27 cellular contexts compared by ENCODE assay signal in genomic region chr21:46597896-46598343, GRCh38. TPM values are rescaled to one million over a fixed set of nuclear protein-coding genes. Genes with fewer than 3 reads are reported as not detected.
A peak's percentile ranks its signal among the peaks of the same experiment; 100 is the strongest.
DNase-seq lines count a peak whose midpoint lies in the region; ATAC-seq, FAIRE-seq and TF ChIP-seq lines count a peak whose summit lies in the region.
"Had no signal": no experiment of that assay in that cellular context is flagged by ENCODE, and none has a peak within 500 bp of the region (broad histone marks: within the 10 kb centered on the region; RNA-seq: fewer than 3 reads in every experiment).

No MANE protein-coding gene starts in this region.

- H3K27ac ChIP-seq in endodermal cell (ENCODE audit: low read depth, low read length) (peak overlapping the region; percentile 55), spleen (no peak overlapping the region), WERI-Rb-1 (no peak overlapping the region)
- H3K27ac ChIP-seq: BLaER1, PC-9, SK-N-MC had no signal

- TF ChIP-seq CTCF in GM13977 (IDR thresholded peaks at IDR 0.05; ENCODE audit: extremely low read depth, insufficient read depth, missing control alignments) (no peak), NB4 (IDR thresholded peaks at IDR 0.05; ENCODE audit: low read depth, low read length) (no peak), endodermal cell (conservative IDR thresholded peaks at IDR 0.05) (no peak), spleen (IDR thresholded peaks at IDR 0.05 in 8 of 11, conservative IDR thresholded peaks at IDR 0.05 in 3 of 11) (no peak), WERI-Rb-1 (IDR thresholded peaks at IDR 0.05; ENCODE audit: low read depth, low read length) (no peak)

- 93 to 95% methylated on average over 11 to 20 of the region's 20 CpGs for WGBS in endodermal cell (ENCODE audit: insufficient coverage in 1 of 2, insufficient read length in 1 of 2), 2 experiments
- WGBS in spleen, 5 donors, result 84 to 91% (median 89%) methylated on average over 19 to 20 of the region's 20 CpGs

- H3K36me3 Mint-ChIP-seq in endodermal cell (ENCODE audit: low read depth), result peaks cover 4% of the 10 kb centered on the region

- DNase-seq in GM13977 (ENCODE audit: low spot score) (peak; percentile 15), NB4 (ENCODE audit: low read depth) (peak; percentile 24), endodermal cell (peak; percentile 31), sciatic nerve (ENCODE audit: low spot score) (peak; percentile 77), GM12891 (ENCODE audit: insufficient read length, low spot score) (no peak), spleen (no peak), WERI-Rb-1 (no peak), Right ventricle myocardium inferior (ENCODE audit: missing footprints) (no peak)
- DNase-seq: ACHN; CD4-positive, alpha-beta T cell; COR-L47; DMS79; Kasumi-1; NCI-H1436; NCI-H1930; NCI-H226; NCI-H510A treated with DMSO at 0.1 percent for 48 hours; NCI-H748 treated with DMSO at 0.1 percent for 48 hours; PC-9; RPMI8226; SHP77 treated with DMSO at 0.1 percent for 48 hours had no signal

- H3K4me1 ChIP-seq in endodermal cell (ENCODE audit: control insufficient read depth, insufficient read depth, low read length) (peaks cover 3% of the 10 kb centered on the region), spleen (peaks cover 0 to 19% (median 9%) of the 10 kb centered on the region in 6 donors)

- FAIRE-seq in GM12891 (lab: Jason Lieb, UNC), result no peak
- FAIRE-seq: GM12892, GM19239 had no signal

- H3K4me3 ChIP-seq in NB4 (ENCODE audit: low read depth, low read length) (no peak overlapping the region), endodermal cell (ENCODE audit: low read length) (no peak overlapping the region), spleen (no peak overlapping the region), WERI-Rb-1 (ENCODE audit: low read depth, low read length) (no peak overlapping the region)
- H3K4me3 ChIP-seq: BLaER1, PC-9, SK-N-MC had no signal

- H3K27me3 Mint-ChIP-seq in endodermal cell (ENCODE audit: insufficient read depth), result peaks cover 5% of the 10 kb centered on the region
- H3K27me3 Mint-ChIP-seq: CD4-positive, alpha-beta T cell had no signal

- no peak overlapping the region for H3K9ac ChIP-seq in endodermal cell (ENCODE audit: extremely low read depth, low read length, poor library complexity, severe bottlenecking)
- H3K9ac ChIP-seq: BLaER1 had no signal

- H3K9me3 ChIP-seq in endodermal cell (ENCODE audit: control insufficient read depth, low read length), result peaks cover 18% of the 10 kb centered on the region
- H3K9me3 ChIP-seq in spleen, result peaks cover 0 to 28% (median 18%) of the 10 kb centered on the region in 8 donors
- H3K9me3 ChIP-seq in WERI-Rb-1 (ENCODE audit: severe bottlenecking), result peaks cover 30% of the 10 kb centered on the region

- intact Hi-C loops in sciatic nerve (cut with DNase I) (no loop called here), spleen (cut with DNase I; ENCODE audit: low total_unique reads) (no loop called here), Right ventricle myocardium inferior (cut with DNase I) (no loop called here)

- ATAC-seq in sciatic nerve, result peak; percentile 61
- ATAC-seq in Right ventricle myocardium inferior, result no peak

- H3K27me3 ChIP-seq in endodermal cell (ENCODE audit: control insufficient read depth, insufficient read depth, low read length, poor library complexity, severe bottlenecking) (peaks cover 8% of the 10 kb centered on the region), spleen (replicated peaks in 1 of 7) (no peaks in the 10 kb centered on the region), WERI-Rb-1 (ENCODE audit: insufficient read depth, low read depth, severe bottlenecking) (no peaks in the 10 kb centered on the region)
- H3K27me3 ChIP-seq: BLaER1 had no signal

- no peaks in the 10 kb centered on the region for H3K4me1 Mint-ChIP-seq in endodermal cell

- H3K36me3 ChIP-seq in endodermal cell (ENCODE audit: control insufficient read depth, insufficient read depth, low read length), result no peaks in the 10 kb centered on the region
- H3K36me3 ChIP-seq in spleen, result no peaks in the 10 kb centered on the region
- H3K36me3 ChIP-seq in WERI-Rb-1, result no peaks in the 10 kb centered on the region
- H3K36me3 ChIP-seq: BLaER1 had no signal

- TF ChIP-seq POLR2A in NB4 (IDR thresholded peaks at IDR 0.05; ENCODE audit: extremely low read depth, insufficient read length), result no peak
- TF ChIP-seq POLR2A in GM12891 (IDR thresholded peaks at IDR 0.05; ENCODE audit: low read depth, low read length), result no peak
- TF ChIP-seq POLR2A in spleen (IDR thresholded peaks at IDR 0.05), result no peak

- H3K9me3 Mint-ChIP-seq in endodermal cell, result peaks cover 27% of the 10 kb centered on the region
- H3K9me3 Mint-ChIP-seq: CD4-positive, alpha-beta T cell had no signal

- in situ Hi-C loops in GM13977 (cut with MboI; ENCODE audit: low pct_unique_long_range_greater_than_20kb, low sequenced_read_pairs, unreplicated experiment), result no loop called here

- H3K27ac Mint-ChIP-seq in endodermal cell, result no peak overlapping the region
- H3K27ac Mint-ChIP-seq: CD4-positive, alpha-beta T cell had no signal

- no peak overlapping the region for H3K4me3 Mint-ChIP-seq in endodermal cell
- H3K4me3 Mint-ChIP-seq: CD4-positive, alpha-beta T cell had no signal

TF ChIP-seq in GM12891, 5 proteins besides CTCF, POLR2A, EP300 and RAD21:
- TF ChIP-seq POLR2AphosphoS5 (IDR thresholded peaks at IDR 0.05; ENCODE audit: low read depth, low read length) (no peak), SPI1 (IDR thresholded peaks at IDR 0.05; ENCODE audit: low read depth, low read length) (no peak)

RNA-seq across cellular contexts. Expression of gene S100B, which starts 7.0 kb away (rescaled TPM):
- total RNA-seq in endodermal cell, result not detected
- polyA plus RNA-seq in endodermal cell (2013, experiment 1 of 2), result 6.9 TPM
- 8.5 TPM for polyA plus RNA-seq in endodermal cell (2013, experiment 2 of 2)
- total RNA-seq in sciatic nerve, result 1,180 TPM
- polyA plus RNA-seq in GM12891 (2012; ENCODE audit: low read depth, missing spikeins), result 0.18 TPM
- total RNA-seq in spleen, result 10 to 100 TPM; 10.9 to 45.7 (median 21.8) TPM
- polyA plus RNA-seq in spleen, result 10 to 100 TPM in 2 of 3 donors, 1 to 10 TPM in 1; 9.7 to 46.0 (median 14.2) TPM
- total RNA-seq in Right ventricle myocardium inferior, result 8.3 TPM
- total RNA-seq: H4, MCF 10A, PC-9 had no signal

RNA-seq across cellular contexts. Expression of gene PRMT2, which starts 37.6 kb away (rescaled TPM):
- total RNA-seq in endodermal cell (10 to 100 TPM; 73.6 to 87.1 TPM), sciatic nerve (178 TPM), spleen (100 to 1,000 TPM in 6 of 7 donors, 10 to 100 TPM in 1; 92.4 to 129 (median 115) TPM), Right ventricle myocardium inferior (57.8 TPM)
- polyA plus RNA-seq in endodermal cell (2013, experiment 1 of 2), result 98.1 TPM
- 97.1 TPM for polyA plus RNA-seq in endodermal cell (2013, experiment 2 of 2)
- polyA plus RNA-seq in GM12891 (2012; ENCODE audit: low read depth, missing spikeins), result 43.6 TPM
- polyA plus RNA-seq in spleen, result 10 to 100 TPM; 57.8 to 75.5 (median 58.1) TPM

Comparison
In these comparisons a context has a peak if more than half of its experiments do, and no peak if none do; other contexts are left out.
1. DNase-seq: peak in GM13977 (single experiment), NB4 (single experiment), endodermal cell (single experiment) and sciatic nerve (single experiment); none in GM12891 (single experiment), spleen (single experiment), WERI-Rb-1 (single experiment) and Right ventricle myocardium inferior (single experiment).
2. RNA of gene S100B, which starts 7.0 kb away (total RNA-seq): 1,180 TPM in sciatic nerve (single experiment); 10.9 to 45.7 TPM in spleen, 8.3 TPM in Right ventricle myocardium inferior (single experiment) and not detected in endodermal cell; every median in the first group is over 10 times any median in the second.